ENCODE assay signal across 43 cellular contexts in genomic region chr22:32307055-32307454, GRCh38. TPM values are rescaled to one million over a fixed set of nuclear protein-coding genes. Genes with fewer than 3 reads are reported as not detected.
"Had no signal": no experiment of that assay in that cellular context is flagged by ENCODE, and none has a peak within 500 bp of the region (broad histone marks: within the 10 kb centered on the region; RNA-seq: fewer than 3 reads in every experiment).

No MANE protein-coding gene starts in this region.

- H3K9me3 Mint-ChIP-seq: activated naive CD4-positive, alpha-beta T cell treated with anti-CD3 and anti-CD28 coated beads for 36 hours; activated naive CD4-positive, alpha-beta T cell treated with anti-CD3 and anti-CD28 coated beads, Interleukin-2, amount 10 ng/mL, durations not matched to agents 7 days and 5 days; activated naive CD4-positive, alpha-beta T cell treated with anti-CD3 and anti-CD28 coated beads, Interleukin-2, amount 50 U/mL, for 24 hours; activated naive CD4-positive, alpha-beta T cell treated with anti-CD3 and anti-CD28 coated beads, Interleukin-2, amount 50 U/mL, for 72 hours; activated naive CD8-positive, alpha-beta T cell treated with anti-CD3 and anti-CD28 coated beads for 36 hours; activated naive CD8-positive, alpha-beta T cell treated with anti-CD3 and anti-CD28 coated beads, Interleukin-2, amount 10 ng/mL, durations not matched to agents 7 days and 5 days; activated naive CD8-positive, alpha-beta T cell treated with anti-CD3 and anti-CD28 coated beads, Interleukin-2, amount 50 U/mL, for 24 hours; activated T-cell treated with anti-CD3 and anti-CD28 coated beads, Interleukin-2, amount 50 U/mL, for 4 hours; activated T-cell treated with anti-CD3 and anti-CD28 coated beads, Interleukin-2, amount 50 U/mL, for 72 hours; activated T-helper 1 cell treated with anti-CD3 and anti-CD28 coated beads, Interleukin-12 subunit alpha, Interleukin-12 subunit beta, Interleukin-2, Interleukin-4 antibody, amounts not matched to agents 30 ng/mL and 10 ng/mL and 1 ng/mL, durations not matched to agents 14 hours and 24 hours and 36 hours; activated T-helper 17 cell treated with anti-CD3 and anti-CD28 coated beads, Interleukin-2, amount 50 U/mL, for 72 hours; activated T-helper 2 cell treated with anti-CD3 and anti-CD28 coated beads, Interferon-gamma antibody, Interleukin-2, Interleukin-4, amounts not matched to agents 10 μg/mL and 5 μg/mL and 100 μg/mL, durations not matched to agents 14 hours and 24 hours and 36 hours; brain; central memory CD8-positive, alpha-beta T cell had no signal

- H3K27ac ChIP-seq: adrenal gland, ascending aorta, body of pancreas, brain microvascular endothelial cell, breast epithelium, cardiac muscle cell had no signal

- H3K27me3 ChIP-seq: ascending aorta, body of pancreas, brain microvascular endothelial cell, cardiac muscle cell had no signal

- H3K27me3 Mint-ChIP-seq: brain had no signal

- H3K4me3 Mint-ChIP-seq: activated naive CD4-positive, alpha-beta T cell treated with anti-CD3 and anti-CD28 coated beads for 36 hours; activated naive CD4-positive, alpha-beta T cell treated with anti-CD3 and anti-CD28 coated beads, Interleukin-2, amount 10 ng/mL, durations not matched to agents 7 days and 5 days; activated naive CD4-positive, alpha-beta T cell treated with anti-CD3 and anti-CD28 coated beads, Interleukin-2, amount 50 U/mL, for 24 hours; activated naive CD8-positive, alpha-beta T cell; activated naive CD8-positive, alpha-beta T cell treated with anti-CD3 and anti-CD28 coated beads for 36 hours; activated naive CD8-positive, alpha-beta T cell treated with anti-CD3 and anti-CD28 coated beads, Interleukin-2, amount 10 ng/mL, durations not matched to agents 7 days and 5 days; activated naive CD8-positive, alpha-beta T cell treated with anti-CD3 and anti-CD28 coated beads, Interleukin-2, amount 50 U/mL, for 24 hours; activated T-cell treated with anti-CD3 and anti-CD28 coated beads, Interleukin-2, amount 50 U/mL, for 4 hours; activated T-cell treated with anti-CD3 and anti-CD28 coated beads, Interleukin-2, amount 50 U/mL, for 72 hours; activated T-helper 1 cell treated with anti-CD3 and anti-CD28 coated beads, Interleukin-12 subunit alpha, Interleukin-12 subunit beta, Interleukin-2, Interleukin-4 antibody, amounts not matched to agents 30 ng/mL and 10 ng/mL and 1 ng/mL, durations not matched to agents 14 hours and 24 hours and 36 hours; activated T-helper 17 cell treated with anti-CD3 and anti-CD28 coated beads, Interleukin-2, amount 50 U/mL, for 72 hours; brain; central memory CD8-positive, alpha-beta T cell had no signal

- DNase-seq: activated effector memory CD4-positive, alpha-beta T cell treated with anti-CD3 and anti-CD28 coated beads, Interleukin-2, amount 50 U/mL, for 16 hours; activated effector memory CD4-positive, alpha-beta T cell treated with Interleukin-2 at 50 U/mL for 16 hours; activated gamma-delta T cell; activated gamma-delta T cell treated with Interleukin-2 at 50 U/mL for 16 hours; activated naive CD4-positive, alpha-beta T cell; activated naive CD4-positive, alpha-beta T cell treated with anti-CD3 and anti-CD28 coated beads for 36 hours; activated naive CD4-positive, alpha-beta T cell treated with anti-CD3 and anti-CD28 coated beads, Interleukin-2, amount 10 ng/mL, durations not matched to agents 7 days and 5 days; activated naive CD4-positive, alpha-beta T cell treated with anti-CD3 and anti-CD28 coated beads, Interleukin-2, amount 50 U/mL, for 16 hours; activated naive CD4-positive, alpha-beta T cell treated with Interleukin-2 at 50 U/mL for 16 hours; activated naive CD8-positive, alpha-beta T cell treated with anti-CD3 and anti-CD28 coated beads for 36 hours; activated naive CD8-positive, alpha-beta T cell treated with anti-CD3 and anti-CD28 coated beads, Interleukin-2, amount 10 ng/mL, durations not matched to agents 7 days and 5 days; activated naive CD8-positive, alpha-beta T cell treated with anti-CD3 and anti-CD28 coated beads, Interleukin-2, amount 50 U/mL, for 24 hours; activated T-cell treated with anti-CD3 and anti-CD28 coated beads, Interleukin-2, amount 50 U/mL, for 4 hours; activated T-cell treated with anti-CD3 and anti-CD28 coated beads, Interleukin-2, amount 50 U/mL, for 48 hours; activated T-cell treated with anti-CD3 and anti-CD28 coated beads, Interleukin-2, amount 50 U/mL, for 72 hours; adrenal gland; amniotic stem cell; amygdala; anterior cingulate cortex; aorta; body of pancreas; brain microvascular endothelial cell; caudate nucleus; central memory CD4-positive, alpha-beta T cell; cerebellar nuclear complex had no signal

- H3K36me3 ChIP-seq: adrenal gland, ascending aorta, brain microvascular endothelial cell, breast epithelium, cardiac muscle cell had no signal

- H3K4me1 ChIP-seq: adrenal gland, ascending aorta, body of pancreas, breast epithelium had no signal

- H3K4me3 ChIP-seq: adrenal gland, ascending aorta, body of pancreas, breast epithelium, cardiac muscle cell had no signal

- H3K4me1 Mint-ChIP-seq: activated naive CD4-positive, alpha-beta T cell treated with anti-CD3 and anti-CD28 coated beads, Interleukin-2, amount 10 ng/mL, durations not matched to agents 7 days and 5 days; activated naive CD4-positive, alpha-beta T cell treated with anti-CD3 and anti-CD28 coated beads, Interleukin-2, amount 50 U/mL, for 24 hours; activated naive CD8-positive, alpha-beta T cell treated with anti-CD3 and anti-CD28 coated beads for 36 hours; activated naive CD8-positive, alpha-beta T cell treated with anti-CD3 and anti-CD28 coated beads, Interleukin-2, amount 10 ng/mL, durations not matched to agents 7 days and 5 days; activated naive CD8-positive, alpha-beta T cell treated with anti-CD3 and anti-CD28 coated beads, Interleukin-2, amount 50 U/mL, for 24 hours; activated T-helper 17 cell treated with anti-CD3 and anti-CD28 coated beads, Interleukin-2, amount 50 U/mL, for 72 hours; brain; central memory CD8-positive, alpha-beta T cell had no signal

- H3K36me3 Mint-ChIP-seq: activated naive CD4-positive, alpha-beta T cell treated with anti-CD3 and anti-CD28 coated beads, Interleukin-2, amount 10 ng/mL, durations not matched to agents 7 days and 5 days; activated naive CD4-positive, alpha-beta T cell treated with anti-CD3 and anti-CD28 coated beads, Interleukin-2, amount 50 U/mL, for 24 hours; activated naive CD4-positive, alpha-beta T cell treated with anti-CD3 and anti-CD28 coated beads, Interleukin-2, amount 50 U/mL, for 72 hours; activated naive CD8-positive, alpha-beta T cell treated with anti-CD3 and anti-CD28 coated beads for 36 hours; activated naive CD8-positive, alpha-beta T cell treated with anti-CD3 and anti-CD28 coated beads, Interleukin-2, amount 10 ng/mL, durations not matched to agents 7 days and 5 days; brain had no signal

- FAIRE-seq: astrocyte, colon had no signal

- ATAC-seq: activated naive CD4-positive, alpha-beta T cell treated with anti-CD3 and anti-CD28 coated beads, Interleukin-2, amount 50 U/mL, for 72 hours; activated naive CD8-positive, alpha-beta T cell treated with anti-CD3 and anti-CD28 coated beads, Interleukin-2, amount 50 U/mL, for 24 hours; activated T-cell treated with anti-CD3 and anti-CD28 coated beads, Interleukin-2, amount 50 U/mL, for 4 hours; activated T-cell treated with anti-CD3 and anti-CD28 coated beads, Interleukin-2, amount 50 U/mL, for 72 hours; activated T-helper 17 cell treated with anti-CD3 and anti-CD28 coated beads, Interleukin-2, amount 50 U/mL, for 72 hours; body of pancreas had no signal

- H3K9me3 ChIP-seq: adrenal gland, ascending aorta, body of pancreas, breast epithelium had no signal

- H3K27ac Mint-ChIP-seq: activated naive CD4-positive, alpha-beta T cell treated with anti-CD3 and anti-CD28 coated beads for 36 hours; activated naive CD4-positive, alpha-beta T cell treated with anti-CD3 and anti-CD28 coated beads, Interleukin-2, amount 10 ng/mL, durations not matched to agents 7 days and 5 days; activated naive CD4-positive, alpha-beta T cell treated with anti-CD3 and anti-CD28 coated beads, Interleukin-2, amount 50 U/mL, for 24 hours; activated naive CD4-positive, alpha-beta T cell treated with anti-CD3 and anti-CD28 coated beads, Interleukin-2, amount 50 U/mL, for 72 hours; activated naive CD8-positive, alpha-beta T cell; activated naive CD8-positive, alpha-beta T cell treated with anti-CD3 and anti-CD28 coated beads for 36 hours; activated naive CD8-positive, alpha-beta T cell treated with anti-CD3 and anti-CD28 coated beads, Interleukin-2, amount 10 ng/mL, durations not matched to agents 7 days and 5 days; activated naive CD8-positive, alpha-beta T cell treated with anti-CD3 and anti-CD28 coated beads, Interleukin-2, amount 50 U/mL, for 24 hours; activated T-cell treated with anti-CD3 and anti-CD28 coated beads, Interleukin-2, amount 50 U/mL, for 72 hours; activated T-helper 1 cell treated with anti-CD3 and anti-CD28 coated beads, Interleukin-12 subunit alpha, Interleukin-12 subunit beta, Interleukin-2, Interleukin-4 antibody, amounts not matched to agents 30 ng/mL and 10 ng/mL and 1 ng/mL, durations not matched to agents 14 hours and 24 hours and 36 hours; activated T-helper 17 cell treated with anti-CD3 and anti-CD28 coated beads, Interleukin-2, amount 50 U/mL, for 72 hours; activated T-helper 2 cell treated with anti-CD3 and anti-CD28 coated beads, Interferon-gamma antibody, Interleukin-2, Interleukin-4, amounts not matched to agents 10 μg/mL and 5 μg/mL and 100 μg/mL, durations not matched to agents 14 hours and 24 hours and 36 hours; brain had no signal

RNA-seq across cellular contexts. Expression of gene RFPL3, which starts 50.6 kb away (rescaled TPM):
- total RNA-seq: activated naive CD4-positive, alpha-beta T cell treated with anti-CD3 and anti-CD28 coated beads for 36 hours; activated naive CD4-positive, alpha-beta T cell treated with anti-CD3 and anti-CD28 coated beads, Interleukin-2, amount 50 U/mL, for 72 hours; activated naive CD8-positive, alpha-beta T cell treated with anti-CD3 and anti-CD28 coated beads for 36 hours; activated naive CD8-positive, alpha-beta T cell treated with anti-CD3 and anti-CD28 coated beads, Interleukin-2, amount 10 ng/mL, durations not matched to agents 7 days and 5 days; activated T-cell treated with anti-CD3 and anti-CD28 coated beads, Interleukin-2, amount 50 U/mL, for 4 hours; activated T-cell treated with anti-CD3 and anti-CD28 coated beads, Interleukin-2, amount 50 U/mL, for 72 hours; activated T-helper 1 cell treated with anti-CD3 and anti-CD28 coated beads, Interleukin-12 subunit alpha, Interleukin-12 subunit beta, Interleukin-2, Interleukin-4 antibody, amounts not matched to agents 30 ng/mL and 10 ng/mL and 1 ng/mL, durations not matched to agents 14 hours and 24 hours and 36 hours; activated T-helper 17 cell treated with anti-CD3 and anti-CD28 coated beads, Interleukin-2, amount 50 U/mL, for 72 hours; activated T-helper 2 cell treated with anti-CD3 and anti-CD28 coated beads, Interferon-gamma antibody, Interleukin-2, Interleukin-4, amounts not matched to agents 10 μg/mL and 5 μg/mL and 100 μg/mL, durations not matched to agents 14 hours and 24 hours and 36 hours; adrenal gland; aorta; ascending aorta; astrocyte; body of pancreas; breast epithelium; bronchial epithelial cell; cardiac muscle cell; cardiac septum; cerebellum; chondrocyte had no signal
- polyA plus RNA-seq: adipose tissue, adrenal gland, aorta, cardiac muscle cell had no signal

RNA-seq across cellular contexts. Expression of gene SLC5A4, which starts 51.9 kb away (rescaled TPM):
- total RNA-seq: activated naive CD4-positive, alpha-beta T cell treated with anti-CD3 and anti-CD28 coated beads for 36 hours; activated naive CD4-positive, alpha-beta T cell treated with anti-CD3 and anti-CD28 coated beads, Interleukin-2, amount 50 U/mL, for 72 hours; activated naive CD8-positive, alpha-beta T cell treated with anti-CD3 and anti-CD28 coated beads for 36 hours; activated naive CD8-positive, alpha-beta T cell treated with anti-CD3 and anti-CD28 coated beads, Interleukin-2, amount 10 ng/mL, durations not matched to agents 7 days and 5 days; activated T-cell treated with anti-CD3 and anti-CD28 coated beads, Interleukin-2, amount 50 U/mL, for 4 hours; activated T-cell treated with anti-CD3 and anti-CD28 coated beads, Interleukin-2, amount 50 U/mL, for 72 hours; activated T-helper 1 cell treated with anti-CD3 and anti-CD28 coated beads, Interleukin-12 subunit alpha, Interleukin-12 subunit beta, Interleukin-2, Interleukin-4 antibody, amounts not matched to agents 30 ng/mL and 10 ng/mL and 1 ng/mL, durations not matched to agents 14 hours and 24 hours and 36 hours; activated T-helper 17 cell treated with anti-CD3 and anti-CD28 coated beads, Interleukin-2, amount 50 U/mL, for 72 hours; activated T-helper 2 cell treated with anti-CD3 and anti-CD28 coated beads, Interferon-gamma antibody, Interleukin-2, Interleukin-4, amounts not matched to agents 10 μg/mL and 5 μg/mL and 100 μg/mL, durations not matched to agents 14 hours and 24 hours and 36 hours; bronchial epithelial cell; cardiac muscle cell; chondrocyte had no signal
- polyA plus RNA-seq: cardiac muscle cell had no signal
